2 cellular contexts compared by ENCODE assay signal in the genomic region with DNA sequence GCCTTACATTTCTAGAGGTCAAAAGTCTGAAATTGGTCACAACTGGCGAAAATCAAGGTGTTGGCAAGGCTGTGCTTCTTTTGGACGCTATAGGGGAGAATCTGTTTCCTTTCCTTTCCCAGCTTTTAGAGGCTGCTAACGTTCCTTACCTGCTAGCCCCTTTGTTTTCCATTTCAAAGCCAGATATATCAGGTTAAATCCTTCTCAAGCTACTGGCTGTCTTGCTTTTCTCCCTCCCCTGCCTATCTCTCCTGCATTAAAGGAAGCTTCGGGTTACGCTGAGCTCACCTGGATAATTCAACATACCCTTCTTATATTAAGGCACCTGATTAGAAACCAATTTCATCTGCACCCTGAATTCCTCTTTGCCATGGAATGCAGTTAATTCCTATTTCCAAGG.
TF ChIP-seq lines count a peak whose summit lies in the region.

No MANE protein-coding gene starts in this region.

TF ChIP-seq in GM23338, 12 proteins besides CTCF, POLR2A, EP300 and RAD21:
- TF ChIP-seq STAT1 (IDR thresholded peaks at IDR 0.05; ENCODE audit: unreplicated experiment) (no peak), POLR2AphosphoS5 (IDR thresholded peaks at IDR 0.05; ENCODE audit: low read depth) (no peak), JUNB (IDR thresholded peaks at IDR 0.05; ENCODE audit: unreplicated experiment) (no peak), ZNF114 (CRISPR knock-in tag; IDR thresholded peaks at IDR 0.05) (no peak)
- TF ChIP-seq, protein P1, sequence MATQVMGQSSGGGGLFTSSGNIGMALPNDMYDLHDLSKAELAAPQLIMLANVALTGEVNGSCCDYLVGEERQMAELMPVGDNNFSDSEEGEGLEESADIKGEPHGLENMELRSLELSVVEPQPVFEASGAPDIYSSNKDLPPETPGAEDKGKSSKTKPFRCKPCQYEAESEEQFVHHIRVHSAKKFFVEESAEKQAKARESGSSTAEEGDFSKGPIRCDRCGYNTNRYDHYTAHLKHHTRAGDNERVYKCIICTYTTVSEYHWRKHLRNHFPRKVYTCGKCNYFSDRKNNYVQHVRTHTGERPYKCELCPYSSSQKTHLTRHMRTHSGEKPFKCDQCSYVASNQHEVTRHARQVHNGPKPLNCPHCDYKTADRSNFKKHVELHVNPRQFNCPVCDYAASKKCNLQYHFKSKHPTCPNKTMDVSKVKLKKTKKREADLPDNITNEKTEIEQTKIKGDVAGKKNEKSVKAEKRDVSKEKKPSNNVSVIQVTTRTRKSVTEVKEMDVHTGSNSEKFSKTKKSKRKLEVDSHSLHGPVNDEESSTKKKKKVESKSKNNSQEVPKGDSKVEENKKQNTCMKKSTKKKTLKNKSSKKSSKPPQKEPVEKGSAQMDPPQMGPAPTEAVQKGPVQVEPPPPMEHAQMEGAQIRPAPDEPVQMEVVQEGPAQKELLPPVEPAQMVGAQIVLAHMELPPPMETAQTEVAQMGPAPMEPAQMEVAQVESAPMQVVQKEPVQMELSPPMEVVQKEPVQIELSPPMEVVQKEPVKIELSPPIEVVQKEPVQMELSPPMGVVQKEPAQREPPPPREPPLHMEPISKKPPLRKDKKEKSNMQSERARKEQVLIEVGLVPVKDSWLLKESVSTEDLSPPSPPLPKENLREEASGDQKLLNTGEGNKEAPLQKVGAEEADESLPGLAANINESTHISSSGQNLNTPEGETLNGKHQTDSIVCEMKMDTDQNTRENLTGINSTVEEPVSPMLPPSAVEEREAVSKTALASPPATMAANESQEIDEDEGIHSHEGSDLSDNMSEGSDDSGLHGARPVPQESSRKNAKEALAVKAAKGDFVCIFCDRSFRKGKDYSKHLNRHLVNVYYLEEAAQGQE (IDR thresholded peaks at IDR 0.05; ENCODE audit: unreplicated experiment): no peak

TF ChIP-seq in H1, 55 proteins besides CTCF, POLR2A, EP300 and RAD21:
- TF ChIP-seq POLR2AphosphoS5 (IDR thresholded peaks at IDR 0.05; ENCODE audit: low read depth, low read length) (no peak), NANOG (IDR thresholded peaks at IDR 0.05; ENCODE audit: insufficient read depth, low read depth, low read length, poor library complexity, severe bottlenecking) (no peak), KDM4A (IDR thresholded peaks at IDR 0.05; ENCODE audit: low read depth, low read length, severe bottlenecking) (no peak), SP1 (IDR thresholded peaks at IDR 0.05; ENCODE audit: low read depth, low read length) (no peak), EGR1 (IDR thresholded peaks at IDR 0.05; ENCODE audit: borderline replicate concordance, low read depth, low read length) (no peak), NRF1 (IDR thresholded peaks at IDR 0.05; ENCODE audit: low read depth, low read length) (no peak), TBP (IDR thresholded peaks at IDR 0.05; ENCODE audit: low read depth, low read length) (no peak), JUND (IDR thresholded peaks at IDR 0.05; ENCODE audit: low read length) (no peak), EZH2 (IDR thresholded peaks at IDR 0.05; ENCODE audit: low read depth, low read length, severe bottlenecking) (no peak), SIRT6 (IDR thresholded peaks at IDR 0.05; ENCODE audit: low read length) (no peak), SIX5 (IDR thresholded peaks at IDR 0.05; ENCODE audit: low read depth, low read length) (no peak), SP2 (IDR thresholded peaks at IDR 0.05; ENCODE audit: low read length) (no peak), JUN (IDR thresholded peaks at IDR 0.05; ENCODE audit: low read depth, low read length) (no peak), YY1 (IDR thresholded peaks at IDR 0.05; ENCODE audit: low read depth, low read length) (no peak), RBBP5 (IDR thresholded peaks at IDR 0.05; ENCODE audit: borderline replicate concordance, low read depth, low read length) (no peak)
- TF ChIP-seq, protein P2, sequence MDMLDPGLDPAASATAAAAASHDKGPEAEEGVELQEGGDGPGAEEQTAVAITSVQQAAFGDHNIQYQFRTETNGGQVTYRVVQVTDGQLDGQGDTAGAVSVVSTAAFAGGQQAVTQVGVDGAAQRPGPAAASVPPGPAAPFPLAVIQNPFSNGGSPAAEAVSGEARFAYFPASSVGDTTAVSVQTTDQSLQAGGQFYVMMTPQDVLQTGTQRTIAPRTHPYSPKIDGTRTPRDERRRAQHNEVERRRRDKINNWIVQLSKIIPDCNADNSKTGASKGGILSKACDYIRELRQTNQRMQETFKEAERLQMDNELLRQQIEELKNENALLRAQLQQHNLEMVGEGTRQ (IDR thresholded peaks at IDR 0.05; ENCODE audit: low read length): no peak
- TF ChIP-seq, protein P3, sequence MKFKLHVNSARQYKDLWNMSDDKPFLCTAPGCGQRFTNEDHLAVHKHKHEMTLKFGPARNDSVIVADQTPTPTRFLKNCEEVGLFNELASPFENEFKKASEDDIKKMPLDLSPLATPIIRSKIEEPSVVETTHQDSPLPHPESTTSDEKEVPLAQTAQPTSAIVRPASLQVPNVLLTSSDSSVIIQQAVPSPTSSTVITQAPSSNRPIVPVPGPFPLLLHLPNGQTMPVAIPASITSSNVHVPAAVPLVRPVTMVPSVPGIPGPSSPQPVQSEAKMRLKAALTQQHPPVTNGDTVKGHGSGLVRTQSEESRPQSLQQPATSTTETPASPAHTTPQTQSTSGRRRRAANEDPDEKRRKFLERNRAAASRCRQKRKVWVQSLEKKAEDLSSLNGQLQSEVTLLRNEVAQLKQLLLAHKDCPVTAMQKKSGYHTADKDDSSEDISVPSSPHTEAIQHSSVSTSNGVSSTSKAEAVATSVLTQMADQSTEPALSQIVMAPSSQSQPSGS (IDR thresholded peaks at IDR 0.05; ENCODE audit: low read length): no peak
